20 cellular contexts compared by ENCODE assay signal in the genomic region with DNA sequence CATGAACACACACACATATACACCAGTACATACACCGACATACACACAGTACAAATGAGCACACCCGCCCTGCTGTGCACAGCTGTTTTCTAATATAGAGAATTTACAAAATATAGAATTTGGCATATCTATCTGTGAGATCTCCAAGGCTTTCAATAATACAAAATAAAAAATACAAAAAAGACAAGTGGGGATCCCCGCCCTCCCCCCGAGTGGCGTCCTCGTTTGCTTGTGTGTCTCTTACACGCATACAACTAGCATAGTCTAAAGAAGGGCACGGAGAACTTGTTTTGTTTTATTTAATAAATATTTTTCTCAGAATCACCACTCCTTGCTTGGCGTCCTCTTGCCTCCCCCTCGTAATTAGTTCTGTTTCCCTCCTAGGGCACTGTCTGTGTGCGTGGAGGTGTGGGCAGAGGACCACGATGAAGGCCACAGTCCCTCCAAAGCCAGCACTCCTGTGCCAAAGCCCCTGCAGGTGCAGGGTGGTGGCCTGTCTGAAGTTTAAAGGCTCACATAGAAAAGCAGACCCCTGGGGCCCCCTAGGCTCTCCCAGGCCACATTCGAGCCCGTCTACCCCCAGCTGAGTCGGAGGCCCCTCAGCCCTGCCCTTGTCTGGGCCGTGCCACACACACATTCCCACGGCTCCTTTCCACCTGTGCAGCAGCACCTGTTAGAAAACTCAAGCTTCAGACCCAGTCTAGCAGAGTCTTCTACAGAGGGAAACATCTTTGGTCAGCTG.
DNase-seq lines count a peak whose midpoint lies in the region; ATAC-seq and TF ChIP-seq lines count a peak whose summit lies in the region.
"Had no signal": no experiment of that assay in that cellular context is flagged by ENCODE, and none has a peak within 500 bp of the region (broad histone marks: within the 10 kb centered on the region; RNA-seq: fewer than 3 reads in every experiment).

No MANE protein-coding gene starts in this region.

- H3K27me3 ChIP-seq in endodermal cell (ENCODE audit: control insufficient read depth, insufficient read depth, low read length, poor library complexity, severe bottlenecking), result no peaks in the 10 kb centered on the region
- H3K27me3 ChIP-seq in osteoblast (ENCODE audit: insufficient read depth, low read length), result no peaks in the 10 kb centered on the region

- H2AFZ ChIP-seq in osteoblast (ENCODE audit: low read length), result no peak overlapping the region
- H2AFZ ChIP-seq: GM23248 had no signal

- H4K20me1 ChIP-seq in osteoblast (ENCODE audit: insufficient read depth, low read length), result peaks cover 4% of the 10 kb centered on the region

- H3K4me3 ChIP-seq in endodermal cell (ENCODE audit: low read length) (no peak overlapping the region), osteoblast (ENCODE audit: insufficient read depth, low read length) (no peak overlapping the region), coronary artery (no peak overlapping the region)
- H3K4me3 ChIP-seq: GM23248, K562 had no signal

- peaks cover 3% of the 10 kb centered on the region for H3K4me1 Mint-ChIP-seq in endodermal cell
- no peaks in the 10 kb centered on the region for H3K4me1 Mint-ChIP-seq in activated CD8-positive, alpha-beta T cell treated with anti-CD3 and anti-CD28 coated beads, Interleukin-2, amount 10 ng/mL, durations not matched to agents 7 days and 5 days (ENCODE audit: low read depth)

- H3K36me3 Mint-ChIP-seq in endodermal cell (ENCODE audit: low read depth), result peaks cover 8% of the 10 kb centered on the region
- no peaks in the 10 kb centered on the region for H3K36me3 Mint-ChIP-seq in activated CD8-positive, alpha-beta T cell treated with anti-CD3 and anti-CD28 coated beads, Interleukin-2, amount 10 ng/mL, durations not matched to agents 7 days and 5 days (ENCODE audit: low read depth)

- H3K27ac ChIP-seq in endodermal cell (ENCODE audit: low read depth, low read length), result no peak overlapping the region
- no peak overlapping the region for H3K27ac ChIP-seq in osteoblast (ENCODE audit: low read depth, low read length)
- no peak overlapping the region for H3K27ac ChIP-seq in coronary artery
- H3K27ac ChIP-seq: C4-2B, GM23248 had no signal

- H3K9me3 ChIP-seq in endodermal cell (ENCODE audit: control insufficient read depth, low read length), result no peaks in the 10 kb centered on the region
- H3K9me3 ChIP-seq in osteoblast (ENCODE audit: low read depth, low read length), result no peaks in the 10 kb centered on the region
- H3K9me3 ChIP-seq: Caco-2 had no signal

- H3K4me2 ChIP-seq in osteoblast (ENCODE audit: insufficient read depth, low read length), result no peak overlapping the region

- H3K36me3 ChIP-seq in endodermal cell (ENCODE audit: control insufficient read depth, insufficient read depth, low read length) (no peaks in the 10 kb centered on the region), osteoblast (ENCODE audit: insufficient read depth, low read length) (no peaks in the 10 kb centered on the region)

- H3K9me3 Mint-ChIP-seq in endodermal cell, result no peaks in the 10 kb centered on the region
- H3K9me3 Mint-ChIP-seq in activated CD8-positive, alpha-beta T cell treated with anti-CD3 and anti-CD28 coated beads, Interleukin-2, amount 10 ng/mL, durations not matched to agents 7 days and 5 days (ENCODE audit: insufficient read depth), result no peaks in the 10 kb centered on the region
- H3K9me3 Mint-ChIP-seq: CD4-positive, alpha-beta T cell; HFFc6 had no signal

- H3K9ac ChIP-seq in endodermal cell (ENCODE audit: extremely low read depth, low read length, poor library complexity, severe bottlenecking), result no peak overlapping the region
- H3K9ac ChIP-seq: GM23248 had no signal

- no peak for ATAC-seq in activated CD8-positive, alpha-beta T cell treated with anti-CD3 and anti-CD28 coated beads, Interleukin-2, amount 10 ng/mL, durations not matched to agents 7 days and 5 days
- ATAC-seq: HCT116, K562 had no signal

- POLR2A ChIA-PET in activated CD8-positive, alpha-beta T cell treated with anti-CD3 and anti-CD28 coated beads, Interleukin-2, amount 10 ng/mL, durations not matched to agents 7 days and 5 days (lab: Charles Lee), result no interaction called here

- no peak overlapping the region for H3K27ac Mint-ChIP-seq in endodermal cell
- H3K27ac Mint-ChIP-seq in activated CD8-positive, alpha-beta T cell treated with anti-CD3 and anti-CD28 coated beads, Interleukin-2, amount 10 ng/mL, durations not matched to agents 7 days and 5 days, result no peak overlapping the region
- H3K27ac Mint-ChIP-seq: CD4-positive, alpha-beta T cell; HFFc6 had no signal

- no peaks in the 10 kb centered on the region for H3K27me3 Mint-ChIP-seq in endodermal cell (ENCODE audit: insufficient read depth)
- H3K27me3 Mint-ChIP-seq in activated CD8-positive, alpha-beta T cell treated with anti-CD3 and anti-CD28 coated beads, Interleukin-2, amount 10 ng/mL, durations not matched to agents 7 days and 5 days (ENCODE audit: low read depth), result no peaks in the 10 kb centered on the region
- H3K27me3 Mint-ChIP-seq: CD4-positive, alpha-beta T cell had no signal

- 92 to 96% methylated on average over 5 to 16 of the region's 17 CpGs for WGBS in endodermal cell (ENCODE audit: insufficient coverage in 1 of 2, insufficient read length in 1 of 2), 2 experiments

- TF ChIP-seq CTCF in endodermal cell (conservative IDR thresholded peaks at IDR 0.05), result no peak
- no peak for TF ChIP-seq CTCF in osteoblast (IDR thresholded peaks at IDR 0.05; ENCODE audit: extremely low read depth, low read depth, low read length)
- no peak for TF ChIP-seq CTCF in coronary artery (IDR thresholded peaks at IDR 0.05)

- CTCF ChIA-PET in activated CD8-positive, alpha-beta T cell treated with anti-CD3 and anti-CD28 coated beads, Interleukin-2, amount 10 ng/mL, durations not matched to agents 7 days and 5 days (lab: Charles Lee), result no interaction called here

- no peak overlapping the region for H3K4me3 Mint-ChIP-seq in endodermal cell
- H3K4me3 Mint-ChIP-seq in activated CD8-positive, alpha-beta T cell treated with anti-CD3 and anti-CD28 coated beads, Interleukin-2, amount 10 ng/mL, durations not matched to agents 7 days and 5 days, result no peak overlapping the region
- H3K4me3 Mint-ChIP-seq: CD4-positive, alpha-beta T cell; HFFc6 had no signal

- no peaks in the 10 kb centered on the region for H3K79me2 ChIP-seq in osteoblast (ENCODE audit: insufficient read depth, low read length)

- DNase-seq in AG20443 (ENCODE audit: low spot score) (peak; percentile 1), D341Med (ENCODE audit: low spot score) (peak; percentile 11), endodermal cell (peak; percentile 20), osteoblast (ENCODE audit: insufficient read length, low spot score, missing footprints) (peak; percentile 14), coronary artery (ENCODE audit: low spot score) (no peak), amygdala (lab: John Stamatoyannopoulos, UW) (no peak)
- no peak for DNase-seq in activated CD8-positive, alpha-beta T cell treated with anti-CD3 and anti-CD28 coated beads, Interleukin-2, amount 10 ng/mL, durations not matched to agents 7 days and 5 days
- DNase-seq: ACHN; AML-193; Caco-2; CD4-positive, alpha-beta T cell; DMS153; DMS79; GF-D8; GM23248; HFFc6; IMR-90 had no signal

- H3K4me1 ChIP-seq in endodermal cell (ENCODE audit: control insufficient read depth, insufficient read depth, low read length) (no peaks in the 10 kb centered on the region), osteoblast (ENCODE audit: insufficient read depth, low read length) (no peaks in the 10 kb centered on the region)
- H3K4me1 ChIP-seq: Caco-2 had no signal

Comparison
In these comparisons a context has a peak if more than half of its experiments do, and no peak if none do; other contexts are left out.
1. DNase-seq: peak in AG20443 (single experiment), D341Med (single experiment), endodermal cell (single experiment) and osteoblast (single experiment); none in coronary artery (single experiment), activated CD8-positive, alpha-beta T cell treated with anti-CD3 and anti-CD28 coated beads, Interleukin-2, amount 10 ng/mL, durations not matched to agents 7 days and 5 days (single experiment) and amygdala (0 of 56).